In the genomic region with DNA sequence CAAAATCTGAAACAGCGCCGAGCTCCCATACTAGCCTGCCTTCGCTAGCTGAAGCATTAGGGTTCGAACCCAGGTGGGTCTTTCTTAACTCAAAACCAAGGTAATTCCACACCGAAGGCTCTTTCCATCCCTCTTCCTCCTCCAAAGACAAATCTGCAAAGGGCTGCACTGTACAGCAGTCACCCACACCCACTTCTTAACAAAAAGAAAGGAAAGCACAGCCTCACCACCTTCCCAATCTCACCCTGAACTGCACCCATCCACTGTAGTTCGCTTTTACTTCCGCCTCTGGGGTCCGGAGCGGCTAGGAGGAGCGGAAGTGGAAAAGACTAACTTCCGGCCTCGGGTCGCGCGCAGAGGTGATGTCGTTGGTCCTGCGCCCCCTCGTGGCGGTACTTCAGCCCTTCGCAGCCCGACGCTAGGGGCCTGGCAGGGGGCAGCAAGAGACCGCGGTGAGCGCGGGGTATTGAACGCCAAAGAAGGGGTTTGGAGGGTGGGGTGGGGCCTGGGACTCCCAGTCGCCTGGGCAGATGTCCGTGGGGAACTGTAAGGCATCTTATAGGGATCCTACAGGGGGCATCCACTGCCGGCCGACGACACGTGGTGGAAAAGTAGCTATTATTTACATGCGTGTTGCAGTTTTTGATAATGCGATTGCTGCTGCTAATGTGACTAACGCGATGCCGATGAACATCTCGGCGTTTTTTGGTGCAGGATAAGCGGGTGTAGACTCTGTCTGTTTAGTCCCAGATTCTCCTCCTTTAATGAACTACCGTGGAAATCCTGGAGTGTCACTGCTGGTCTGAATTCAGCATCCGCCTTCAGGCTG, we compare ENCODE assay signal across 1 cellular context.
TF ChIP-seq lines count a peak whose summit lies in the region.

A gene with protein sequence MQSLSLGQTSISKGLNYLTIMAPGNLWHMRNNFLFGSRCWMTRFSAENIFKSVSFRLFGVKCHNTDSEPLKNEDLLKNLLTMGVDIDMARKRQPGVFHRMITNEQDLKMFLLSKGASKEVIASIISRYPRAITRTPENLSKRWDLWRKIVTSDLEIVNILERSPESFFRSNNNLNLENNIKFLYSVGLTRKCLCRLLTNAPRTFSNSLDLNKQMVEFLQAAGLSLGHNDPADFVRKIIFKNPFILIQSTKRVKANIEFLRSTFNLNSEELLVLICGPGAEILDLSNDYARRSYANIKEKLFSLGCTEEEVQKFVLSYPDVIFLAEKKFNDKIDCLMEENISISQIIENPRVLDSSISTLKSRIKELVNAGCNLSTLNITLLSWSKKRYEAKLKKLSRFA (minus strand): TSS at position 290 of the 829 bp plus-strand sequence. CDS start 619 bp downstream, outside the sequence.

TF ChIP-seq in liver, 16 proteins besides CTCF, POLR2A, EP300 and RAD21 (continued from another document):
- TF ChIP-seq, protein P1, sequence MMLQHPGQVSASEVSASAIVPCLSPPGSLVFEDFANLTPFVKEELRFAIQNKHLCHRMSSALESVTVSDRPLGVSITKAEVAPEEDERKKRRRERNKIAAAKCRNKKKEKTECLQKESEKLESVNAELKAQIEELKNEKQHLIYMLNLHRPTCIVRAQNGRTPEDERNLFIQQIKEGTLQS (IDR thresholded peaks at IDR 0.05): no peak
- TF ChIP-seq RXRA (IDR thresholded peaks at IDR 0.05): peak; percentile 3 to 40
- TF ChIP-seq YY1 (IDR thresholded peaks at IDR 0.05): peak; percentile 62
- TF ChIP-seq, protein P2, sequence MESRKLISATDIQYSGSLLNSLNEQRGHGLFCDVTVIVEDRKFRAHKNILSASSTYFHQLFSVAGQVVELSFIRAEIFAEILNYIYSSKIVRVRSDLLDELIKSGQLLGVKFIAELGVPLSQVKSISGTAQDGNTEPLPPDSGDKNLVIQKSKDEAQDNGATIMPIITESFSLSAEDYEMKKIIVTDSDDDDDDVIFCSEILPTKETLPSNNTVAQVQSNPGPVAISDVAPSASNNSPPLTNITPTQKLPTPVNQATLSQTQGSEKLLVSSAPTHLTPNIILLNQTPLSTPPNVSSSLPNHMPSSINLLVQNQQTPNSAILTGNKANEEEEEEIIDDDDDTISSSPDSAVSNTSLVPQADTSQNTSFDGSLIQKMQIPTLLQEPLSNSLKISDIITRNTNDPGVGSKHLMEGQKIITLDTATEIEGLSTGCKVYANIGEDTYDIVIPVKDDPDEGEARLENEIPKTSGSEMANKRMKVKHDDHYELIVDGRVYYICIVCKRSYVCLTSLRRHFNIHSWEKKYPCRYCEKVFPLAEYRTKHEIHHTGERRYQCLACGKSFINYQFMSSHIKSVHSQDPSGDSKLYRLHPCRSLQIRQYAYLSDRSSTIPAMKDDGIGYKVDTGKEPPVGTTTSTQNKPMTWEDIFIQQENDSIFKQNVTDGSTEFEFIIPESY (IDR thresholded peaks at IDR 0.05): peak; percentile 34
- peak; percentile 92 to 98 for TF ChIP-seq GABPA (IDR thresholded peaks at IDR 0.05 in 1 of 2, conservative IDR thresholded peaks at IDR 0.05 in 1 of 2)
- TF ChIP-seq SP1 (IDR thresholded peaks at IDR 0.05): peak; percentile 37
